21 cellular contexts compared by ENCODE assay signal in genomic region chr17:62732125-62732524, GRCh38.
A peak's percentile ranks its signal among the peaks of the same experiment; 100 is the strongest.
DNase-seq lines count a peak whose midpoint lies in the region; ATAC-seq and TF ChIP-seq lines count a peak whose summit lies in the region.
"Had no signal": no experiment of that assay in that cellular context is flagged by ENCODE, and none has a peak within 500 bp of the region (broad histone marks: within the 10 kb centered on the region; RNA-seq: fewer than 3 reads in every experiment).

No MANE protein-coding gene starts in this region.

- CTCF ChIA-PET in HEK293 (lab: Yijun Ruan, JAX) (interaction anchor here (0.5 to 1.3 kb wide), 2 partner anchors 13 to 70 kb away, joined by 3 to 4 read pairs; no protein-coding TSS in a partner anchor), RWPE1 (lab: Yijun Ruan, JAX) (interaction anchor here (0.7 kb wide), 1 partner anchor 11 kb away, joined by 3 read pairs; no protein-coding TSS in a partner anchor)
- CTCF ChIA-PET in activated CD8-positive, alpha-beta T cell treated with anti-CD3 and anti-CD28 coated beads for 36 hours (lab: Charles Lee): interaction anchor here (1.3 kb wide), 1 partner anchor 8 kb away, joined by 3 read pairs; no protein-coding TSS in a partner anchor

- H3K4me1 Mint-ChIP-seq in endothelial cell (ENCODE audit: unreplicated experiment): peaks cover 3% of the 10 kb centered on the region
- H3K4me1 Mint-ChIP-seq in activated CD8-positive, alpha-beta T cell treated with anti-CD3 and anti-CD28 coated beads for 36 hours (ENCODE audit: low read depth): peaks cover under 1% of the 10 kb centered on the region
- H3K4me1 Mint-ChIP-seq in natural killer cell treated with Interleukin-12 subunit alpha and Interleukin-12 subunit beta and Interleukin-15 and Interleukin-18, amount 100 ng/mL, for 72 hours (ENCODE audit: low read depth in 2 of 2): peaks cover 0 to 4% of the 10 kb centered on the region in 2 donors
- no peaks in the 10 kb centered on the region for H3K4me1 Mint-ChIP-seq in activated T-helper 1 cell treated with anti-CD3 and anti-CD28 coated beads, Interleukin-12 subunit alpha, Interleukin-12 subunit beta, Interleukin-2, Interleukin-4 antibody, amounts not matched to agents 30 ng/mL and 10 ng/mL and 1 ng/mL, durations not matched to agents 14 hours and 24 hours and 36 hours (ENCODE audit: low read depth)

- H3K27ac ChIP-seq in HEK293 (ENCODE audit: extremely low read depth, low read depth, low read length) (no peak overlapping the region), RWPE1 (no peak overlapping the region), left lung (no peak overlapping the region)
- H3K27ac ChIP-seq: BLaER1 treated with 17β-estradiol and CSF1 and Interleukin-3, amounts not matched to agents 10 nM and 100 nM had no signal

- intact Hi-C loops in left lung (cut with DNase I): no loop called here
- intact Hi-C loops in activated CD8-positive, alpha-beta T cell treated with anti-CD3 and anti-CD28 coated beads for 36 hours (cut with micrococcal nuclease): no loop called here
- intact Hi-C loops in activated T-helper 1 cell treated with anti-CD3 and anti-CD28 coated beads, Interleukin-12 subunit alpha, Interleukin-12 subunit beta, Interleukin-2, Interleukin-4 antibody, amounts not matched to agents 30 ng/mL and 10 ng/mL and 1 ng/mL, durations not matched to agents 14 hours and 24 hours and 36 hours (cut with micrococcal nuclease): no loop called here

- H3K9me3 Mint-ChIP-seq in endothelial cell (ENCODE audit: unreplicated experiment): no peaks in the 10 kb centered on the region
- no peaks in the 10 kb centered on the region for H3K9me3 Mint-ChIP-seq in activated CD8-positive, alpha-beta T cell treated with anti-CD3 and anti-CD28 coated beads for 36 hours
- H3K9me3 Mint-ChIP-seq in natural killer cell treated with Interleukin-12 subunit alpha and Interleukin-12 subunit beta and Interleukin-15 and Interleukin-18, amount 100 ng/mL, for 72 hours: no peaks in the 10 kb centered on the region
- peaks cover 3% of the 10 kb centered on the region for H3K9me3 Mint-ChIP-seq in activated T-helper 1 cell treated with anti-CD3 and anti-CD28 coated beads, Interleukin-12 subunit alpha, Interleukin-12 subunit beta, Interleukin-2, Interleukin-4 antibody, amounts not matched to agents 30 ng/mL and 10 ng/mL and 1 ng/mL, durations not matched to agents 14 hours and 24 hours and 36 hours
- H3K9me3 Mint-ChIP-seq: CD8-positive, alpha-beta T cell had no signal

- peak; percentile 40 for ATAC-seq in left lung
- ATAC-seq in activated CD8-positive, alpha-beta T cell treated with anti-CD3 and anti-CD28 coated beads for 36 hours: no peak
- no peak for ATAC-seq in natural killer cell treated with Interleukin-12 subunit alpha and Interleukin-12 subunit beta and Interleukin-15 and Interleukin-18, amount 100 ng/mL, for 72 hours
- ATAC-seq: CD8-positive, alpha-beta T cell; GM12878 had no signal

- H3K9me3 ChIP-seq in HEK293 (ENCODE audit: control insufficient read depth, insufficient read depth, low read depth, low read length) (no peaks in the 10 kb centered on the region), left lung (no peaks in the 10 kb centered on the region)
- H3K9me3 ChIP-seq: SK-N-SH had no signal

- H3K27ac Mint-ChIP-seq in endothelial cell (ENCODE audit: unreplicated experiment): peak overlapping the region; percentile 21
- no peak overlapping the region for H3K27ac Mint-ChIP-seq in activated CD8-positive, alpha-beta T cell treated with anti-CD3 and anti-CD28 coated beads for 36 hours
- H3K27ac Mint-ChIP-seq in natural killer cell treated with Interleukin-12 subunit alpha and Interleukin-12 subunit beta and Interleukin-15 and Interleukin-18, amount 100 ng/mL, for 72 hours: no peak overlapping the region
- no peak overlapping the region for H3K27ac Mint-ChIP-seq in activated T-helper 1 cell treated with anti-CD3 and anti-CD28 coated beads, Interleukin-12 subunit alpha, Interleukin-12 subunit beta, Interleukin-2, Interleukin-4 antibody, amounts not matched to agents 30 ng/mL and 10 ng/mL and 1 ng/mL, durations not matched to agents 14 hours and 24 hours and 36 hours
- H3K27ac Mint-ChIP-seq: CD8-positive, alpha-beta T cell had no signal

- no peaks in the 10 kb centered on the region for H3K27me3 Mint-ChIP-seq in endothelial cell (ENCODE audit: unreplicated experiment)
- H3K27me3 Mint-ChIP-seq in activated CD8-positive, alpha-beta T cell treated with anti-CD3 and anti-CD28 coated beads for 36 hours: peaks cover 17% of the 10 kb centered on the region
- peaks cover 7 to 18% of the 10 kb centered on the region in 2 donors for H3K27me3 Mint-ChIP-seq in natural killer cell treated with Interleukin-12 subunit alpha and Interleukin-12 subunit beta and Interleukin-15 and Interleukin-18, amount 100 ng/mL, for 72 hours
- H3K27me3 Mint-ChIP-seq in activated T-helper 1 cell treated with anti-CD3 and anti-CD28 coated beads, Interleukin-12 subunit alpha, Interleukin-12 subunit beta, Interleukin-2, Interleukin-4 antibody, amounts not matched to agents 30 ng/mL and 10 ng/mL and 1 ng/mL, durations not matched to agents 14 hours and 24 hours and 36 hours (ENCODE audit: insufficient read depth): peaks cover 61% of the 10 kb centered on the region

- DNase-seq in RWPE1 (ENCODE audit: low spot score) (peak; percentile 83), endothelial cell (ENCODE audit: low spot score) (no peak), left lung (no peak)
- no peak for DNase-seq in activated CD8-positive, alpha-beta T cell treated with anti-CD3 and anti-CD28 coated beads for 36 hours
- DNase-seq in natural killer cell treated with Interleukin-12 subunit alpha and Interleukin-12 subunit beta and Interleukin-15 and Interleukin-18, amount 100 ng/mL, for 72 hours (ENCODE audit: low spot score): no peak
- no peak for DNase-seq in activated T-helper 1 cell treated with anti-CD3 and anti-CD28 coated beads, Interleukin-12 subunit alpha, Interleukin-12 subunit beta, Interleukin-2, Interleukin-4 antibody, amounts not matched to agents 30 ng/mL and 10 ng/mL and 1 ng/mL, durations not matched to agents 14 hours and 24 hours and 36 hours (ENCODE audit: low spot score)
- DNase-seq: CD8-positive, alpha-beta T cell; DMS53; EL; KG1; MV-4-11; NCI-H1417; NCI-H187; NCI-H510A; NCI-H82; OCI-M1; SHP77 treated with DMSO at 0.1 percent for 48 hours; SK-N-SH had no signal

- POLR2A ChIA-PET in HEK293 (lab: Yijun Ruan, JAX) (no interaction called here), RWPE1 (lab: Yijun Ruan, JAX; ENCODE audit: low non-redundant PET) (no interaction called here)
- POLR2A ChIA-PET in activated CD8-positive, alpha-beta T cell treated with anti-CD3 and anti-CD28 coated beads for 36 hours (lab: Charles Lee): no interaction called here

- H3K4me1 ChIP-seq in HEK293 (ENCODE audit: control insufficient read depth, insufficient read depth, low read length) (peaks cover 11% of the 10 kb centered on the region), left lung (no peaks in the 10 kb centered on the region)

- H3K4me3 ChIP-seq in HEK293 (ENCODE audit: low read depth, low read length) (no peak overlapping the region), left lung (no peak overlapping the region)
- H3K4me3 ChIP-seq: BLaER1 treated with 17β-estradiol and CSF1 and Interleukin-3, amounts not matched to agents 10 nM and 100 nM; GM12878 had no signal

- H3K36me3 ChIP-seq in HEK293 (ENCODE audit: control insufficient read depth in 2 of 2, insufficient read depth in 1 of 2, low read length in 2 of 2): no peaks in the 10 kb centered on the region
- H3K36me3 ChIP-seq in left lung: no peaks in the 10 kb centered on the region
- H3K36me3 ChIP-seq: BLaER1 treated with 17β-estradiol and CSF1 and Interleukin-3, amounts not matched to agents 10 nM and 100 nM had no signal

- no peak for TF ChIP-seq CTCF in HEK293 (tag by site-specific recombination; IDR thresholded peaks at IDR 0.05)
- no peak for TF ChIP-seq CTCF in RWPE1 (conservative IDR thresholded peaks at IDR 0.05; ENCODE audit: low read depth)
- no peak for TF ChIP-seq CTCF in endothelial cell (IDR thresholded peaks at IDR 0.05; ENCODE audit: unreplicated experiment)
- no peak for TF ChIP-seq CTCF in left lung (IDR thresholded peaks at IDR 0.05)
- TF ChIP-seq CTCF in activated CD8-positive, alpha-beta T cell treated with anti-CD3 and anti-CD28 coated beads for 36 hours (IDR thresholded peaks at IDR 0.05): no peak

- no peak overlapping the region for H3K4me3 Mint-ChIP-seq in endothelial cell (ENCODE audit: unreplicated experiment)
- no peak overlapping the region for H3K4me3 Mint-ChIP-seq in activated CD8-positive, alpha-beta T cell treated with anti-CD3 and anti-CD28 coated beads for 36 hours
- no peak overlapping the region for H3K4me3 Mint-ChIP-seq in natural killer cell treated with Interleukin-12 subunit alpha and Interleukin-12 subunit beta and Interleukin-15 and Interleukin-18, amount 100 ng/mL, for 72 hours
- no peak overlapping the region for H3K4me3 Mint-ChIP-seq in activated T-helper 1 cell treated with anti-CD3 and anti-CD28 coated beads, Interleukin-12 subunit alpha, Interleukin-12 subunit beta, Interleukin-2, Interleukin-4 antibody, amounts not matched to agents 30 ng/mL and 10 ng/mL and 1 ng/mL, durations not matched to agents 14 hours and 24 hours and 36 hours
- H3K4me3 Mint-ChIP-seq: CD8-positive, alpha-beta T cell had no signal

- H3K27me3 ChIP-seq in left lung: peaks cover 0 to 9% of the 10 kb centered on the region in 2 donors
- H3K27me3 ChIP-seq: BLaER1 treated with 17β-estradiol and CSF1 and Interleukin-3, amounts not matched to agents 10 nM and 100 nM had no signal

- no peaks in the 10 kb centered on the region for H3K36me3 Mint-ChIP-seq in endothelial cell (ENCODE audit: low read depth, unreplicated experiment)
- no peaks in the 10 kb centered on the region for H3K36me3 Mint-ChIP-seq in activated CD8-positive, alpha-beta T cell treated with anti-CD3 and anti-CD28 coated beads for 36 hours (ENCODE audit: low read depth)
- H3K36me3 Mint-ChIP-seq in natural killer cell treated with Interleukin-12 subunit alpha and Interleukin-12 subunit beta and Interleukin-15 and Interleukin-18, amount 100 ng/mL, for 72 hours: no peaks in the 10 kb centered on the region
- no peaks in the 10 kb centered on the region for H3K36me3 Mint-ChIP-seq in activated T-helper 1 cell treated with anti-CD3 and anti-CD28 coated beads, Interleukin-12 subunit alpha, Interleukin-12 subunit beta, Interleukin-2, Interleukin-4 antibody, amounts not matched to agents 30 ng/mL and 10 ng/mL and 1 ng/mL, durations not matched to agents 14 hours and 24 hours and 36 hours (ENCODE audit: low read depth)
- H3K36me3 Mint-ChIP-seq: CD8-positive, alpha-beta T cell had no signal

TF ChIP-seq in HEK293, 187 proteins besides CTCF, POLR2A, EP300 and RAD21 (continues in another document):
- TF ChIP-seq ZEB2 (tag by site-specific recombination; IDR thresholded peaks at IDR 0.05) (no peak), ZFP37 (tag by site-specific recombination; IDR thresholded peaks at IDR 0.05) (no peak)
